In genomic region chr22:47090591-47091240, GRCh38 we compare ENCODE assay signal across 1 cellular context.
TF ChIP-seq lines count a peak whose summit lies in the region.

No MANE protein-coding gene starts in this region.

TF ChIP-seq in K562, 482 proteins besides CTCF, POLR2A, EP300 and RAD21 (continued from another document):
- TF ChIP-seq VEZF1 (CRISPR knock-in tag; IDR thresholded peaks at IDR 0.05) = peak; percentile 73
- TF ChIP-seq TAF15 (IDR thresholded peaks at IDR 0.05; ENCODE audit: low read depth, low read length) = no peak
- no peak for TF ChIP-seq TARDBP (IDR thresholded peaks at IDR 0.05)
- no peak for TF ChIP-seq ZNF398 (CRISPR knock-in tag; IDR thresholded peaks at IDR 0.05)
- TF ChIP-seq IRF9 (tag; IDR thresholded peaks at IDR 0.05) = no peak
TF ChIP-seq in K562: peak in this region for 4.
